Comparison of ENCODE assay signal across 12 cellular contexts in genomic region chr17:63907161-63907778, GRCh38. TPM values are rescaled to one million over a fixed set of nuclear protein-coding genes. Genes with fewer than 3 reads are reported as not detected.
DNase-seq lines count a peak whose midpoint lies in the region; ATAC-seq and TF ChIP-seq lines count a peak whose summit lies in the region.
"Not testable (repeated sequence)": the region's sequence is repeated elsewhere in the genome, so short reads cannot be mapped to it uniquely, and the experiment has no call there.
"Had no signal": no experiment of that assay in that cellular context is flagged by ENCODE, and none has a peak within 500 bp of the region (broad histone marks: within the 10 kb centered on the region; RNA-seq: fewer than 3 reads in every experiment).

No MANE protein-coding gene starts in this region.

- not testable (repeated sequence) for H3K4me1 ChIP-seq in OCI-LY1 (ENCODE audit: insufficient read depth, low read length, severe bottlenecking)

- not testable (repeated sequence) for H3K9ac ChIP-seq in OCI-LY1 (ENCODE audit: low read length)

- not testable (repeated sequence) for H3K4me3 ChIP-seq in AG04450 (ENCODE audit: low read depth, low read length); OCI-LY1 (ENCODE audit: low read depth, low read length, poor library complexity, severe bottlenecking); WI38 (ENCODE audit: low read depth, low read length); cardiac fibroblast (replicated peaks in 1 of 2; ENCODE audit: low read depth in 2 of 2, low read length in 2 of 2)

- intact Hi-C loops in left ventricle myocardium superior (cut with micrococcal nuclease); posterior vena cava (cut with DNase I): not testable (repeated sequence)

- H3K27me3 ChIP-seq in AG04450 (ENCODE audit: control insufficient read depth, insufficient read depth, low read length), result peaks cover 22% of the 10 kb centered on the region
- not testable (repeated sequence) for H3K27me3 ChIP-seq in OCI-LY1 (ENCODE audit: insufficient read depth, low read length)

- not testable (repeated sequence) for H3K79me2 ChIP-seq in OCI-LY1 (ENCODE audit: insufficient read depth, low read length)

- POLR2A ChIA-PET in AG04450 (lab: Yijun Ruan, JAX), result not testable (repeated sequence)

- not testable (repeated sequence) for H3K27ac ChIP-seq in AG04450 (ENCODE audit: low read depth, low read length); OCI-LY1 (ENCODE audit: low read depth, low read length, poor library complexity, severe bottlenecking)

- H3K36me3 ChIP-seq in OCI-LY1 (ENCODE audit: insufficient read depth, low read length), result not testable (repeated sequence)

- not testable (repeated sequence) for H3F3A ChIP-seq in OCI-LY1 (ENCODE audit: insufficient read depth, low read length)

- H4K20me1 ChIP-seq in OCI-LY1 (ENCODE audit: insufficient read depth, low read length), result not testable (repeated sequence)

- H3K9me2 ChIP-seq in OCI-LY1 (ENCODE audit: low read depth, low read length), result not testable (repeated sequence)

- H3K4me2 ChIP-seq in OCI-LY1 (ENCODE audit: low read length), result not testable (repeated sequence)

- H2AFZ ChIP-seq in OCI-LY1 (ENCODE audit: low read length), result not testable (repeated sequence)

- CTCF ChIA-PET in AG04450 (lab: Charles Lee), result interaction anchor here (1.2 to 1.8 kb wide), 3 partner anchors 11 to 226 kb away, joined by 4 to 6 read pairs (median 4); partner anchors contain the start of gene GH1

- not testable (repeated sequence) for H3K9me3 ChIP-seq in AG04450 (ENCODE audit: control insufficient read depth, insufficient read depth, low read length); OCI-LY1 (ENCODE audit: low read length)

- not testable (repeated sequence) for DNase-seq in AG04450 (ENCODE audit: low read depth, low spot score); left ventricle myocardium superior
- DNase-seq in ELR (ENCODE audit: low read depth) (peak; percentile 45), LHCN-M2 (ENCODE audit: low read depth) (peak; percentile 49), cardiac fibroblast (ENCODE audit: low read depth in 2 of 2) (peak; percentile 22 to 31), posterior vena cava (ENCODE audit: low spot score) (peak; percentile 28)

- ATAC-seq in left ventricle myocardium superior, result peak; percentile 41

- peak; percentile 38 for TF ChIP-seq CTCF in AG04450 (IDR thresholded peaks at IDR 0.05; ENCODE audit: low read depth, low read length)
- TF ChIP-seq CTCF in OCI-LY1 (IDR thresholded peaks at IDR 0.05; ENCODE audit: low read length), result peak; percentile 17; the same call in 1 of the 2 replicates
- peak; percentile 7; the same call in 1 of the 2 replicates for TF ChIP-seq CTCF in WI38 (IDR thresholded peaks at IDR 0.05; ENCODE audit: low read depth, low read length)
- TF ChIP-seq CTCF in cardiac fibroblast (IDR thresholded peaks at IDR 0.05; ENCODE audit: low read depth, low read length), result not testable (repeated sequence)

RNA-seq across cellular contexts. Expression of gene CSHL1, which starts 3.8 kb away (rescaled TPM):
- polyA plus RNA-seq in AG04450 (2011; rRNA removed), result not detected in 2 replicates
- not detected in 2 replicates for polyA minus RNA-seq in AG04450 (2011; rRNA and poly(A)+ RNA removed)
- total RNA-seq in LHCN-M2 (2014; rRNA removed), result not detected in 2 replicates
- polyA plus RNA-seq in LHCN-M2 (2012), result not detected
- not detected for total RNA-seq in left ventricle myocardium superior
- total RNA-seq in posterior vena cava, result not detected
- total RNA-seq: cerebellum, esophagus muscularis mucosa, Peyer's patch, ureter had no signal

RNA-seq across cellular contexts. Expression of gene CSH1, which starts 10.9 kb away (rescaled TPM):
- polyA plus RNA-seq in AG04450 (2011; rRNA removed), result not detected in 2 replicates
- not detected in 2 replicates for polyA minus RNA-seq in AG04450 (2011; rRNA and poly(A)+ RNA removed)
- not detected in 2 replicates for total RNA-seq in LHCN-M2 (2014; rRNA removed)
- polyA plus RNA-seq in LHCN-M2 (2012), result not detected
- not detected for total RNA-seq in left ventricle myocardium superior
- not detected for total RNA-seq in posterior vena cava
- total RNA-seq: esophagus muscularis mucosa, Peyer's patch, ureter had no signal

RNA-seq across cellular contexts. Expression of gene GH1, which starts 11.4 kb away (rescaled TPM):
- not detected in 2 replicates for polyA plus RNA-seq in AG04450 (2011; rRNA removed)
- not detected in 2 replicates for polyA minus RNA-seq in AG04450 (2011; rRNA and poly(A)+ RNA removed)
- not detected in 2 replicates for total RNA-seq in LHCN-M2 (2014; rRNA removed)
- polyA plus RNA-seq in LHCN-M2 (2012), result not detected
- not detected for total RNA-seq in left ventricle myocardium superior
- not detected for total RNA-seq in posterior vena cava
- total RNA-seq: cerebellum, esophagus muscularis mucosa, Peyer's patch, ureter had no signal

RNA-seq across cellular contexts. Expression of gene CD79B, which starts 24.9 kb away (rescaled TPM):
- not detected in 2 replicates for polyA plus RNA-seq in AG04450 (2011; rRNA removed)
- polyA minus RNA-seq in AG04450 (2011; rRNA and poly(A)+ RNA removed), result not detected in 2 replicates
- total RNA-seq in LHCN-M2 (2014; rRNA removed), result not detected in 2 replicates
- 0.07 TPM for polyA plus RNA-seq in LHCN-M2 (2012)
- 5.7 TPM for total RNA-seq in left ventricle myocardium superior
- 1 to 10 TPM; 5.1 to 5.5 TPM for total RNA-seq in posterior vena cava
- total RNA-seq: cerebellum had no signal

RNA-seq across cellular contexts. Expression of gene GH2, which starts 25.5 kb away (rescaled TPM):
- not detected in 2 replicates for polyA plus RNA-seq in AG04450 (2011; rRNA removed)
- not detected in 2 replicates for polyA minus RNA-seq in AG04450 (2011; rRNA and poly(A)+ RNA removed)
- total RNA-seq in LHCN-M2 (2014; rRNA removed), result not detected in 2 replicates
- polyA plus RNA-seq in LHCN-M2 (2012), result not detected
- total RNA-seq in left ventricle myocardium superior, result not detected
- total RNA-seq in posterior vena cava, result not detected
- total RNA-seq: cerebellum, esophagus muscularis mucosa, Peyer's patch, ureter had no signal
